In the genomic region with DNA sequence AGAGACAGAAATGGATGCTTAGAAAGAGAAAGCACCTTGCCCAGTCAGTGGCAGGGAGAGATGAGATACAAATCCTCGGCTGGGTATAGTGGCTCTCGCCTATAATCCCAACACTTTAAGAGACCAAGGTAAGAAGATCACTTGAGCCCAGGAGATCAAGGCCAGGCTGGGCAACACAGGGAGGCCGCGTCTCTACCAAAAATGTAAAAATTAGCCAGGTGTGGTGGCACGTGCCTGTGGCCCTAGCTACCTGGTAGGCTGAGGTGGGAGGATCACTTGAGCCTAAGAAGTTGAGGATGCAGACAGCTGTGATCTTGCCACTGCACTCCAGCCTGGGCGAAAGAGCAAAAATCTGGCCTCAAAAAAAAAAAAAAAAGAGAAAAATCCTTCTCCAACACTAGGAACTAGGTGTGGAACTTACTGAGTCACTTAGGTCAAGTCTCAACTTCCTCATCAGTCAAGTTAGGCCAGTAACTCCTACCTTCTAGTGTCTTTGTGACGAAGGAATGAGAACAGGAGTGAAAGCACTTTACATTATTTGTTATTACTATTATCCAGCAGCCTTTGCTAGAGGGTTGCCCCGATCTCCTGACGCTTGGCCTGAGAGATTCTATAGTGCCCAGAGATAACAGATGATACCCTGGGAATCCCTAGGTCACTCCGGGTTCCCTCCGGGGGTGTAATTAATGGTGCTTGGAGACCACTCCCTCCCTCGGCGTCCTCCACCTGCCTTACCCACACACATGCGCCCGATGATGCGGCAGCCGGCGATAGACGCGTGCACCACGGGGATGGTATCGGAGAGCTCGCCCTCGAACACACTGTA, we compare ENCODE assay signal across 1 cellular context.
TF ChIP-seq lines count a peak whose summit lies in the region.

No MANE protein-coding gene starts in this region.

TF ChIP-seq in K562, 482 proteins besides CTCF, POLR2A, EP300 and RAD21:
- TF ChIP-seq ETV6 (IDR thresholded peaks at IDR 0.05; ENCODE audit: borderline replicate concordance in 1 of 2, low read depth in 2 of 2, low read length in 1 of 2) (no peak), ETV6 (CRISPR knock-in tag; IDR thresholded peaks at IDR 0.05; ENCODE audit: borderline replicate concordance) (no peak), SAFB2 (IDR thresholded peaks at IDR 0.05; ENCODE audit: borderline replicate concordance, low read depth, low read length, severe bottlenecking) (no peak), NFATC3 (IDR thresholded peaks at IDR 0.05) (no peak), SP1 (CRISPR knock-in tag; IDR thresholded peaks at IDR 0.05) (no peak), ZNF143 (CRISPR knock-in tag; IDR thresholded peaks at IDR 0.05) (no peak), SAP30 (IDR thresholded peaks at IDR 0.05; ENCODE audit: borderline replicate concordance, insufficient read depth, low read depth, low read length, poor library complexity, severe bottlenecking) (no peak), SIN3A (IDR thresholded peaks at IDR 0.05; ENCODE audit: borderline replicate concordance in 2 of 2, control insufficient read depth in 1 of 2, low read depth in 2 of 2, low read length in 2 of 2) (0 out of 4 replicates have a peak, but pooled peaks of 1 of the 2 experiments have one; percentile 8), MCM3 (IDR thresholded peaks at IDR 0.05) (no peak), ZNF384 (IDR thresholded peaks at IDR 0.05; ENCODE audit: low read depth, low read length) (0 out of 2 replicates have a peak, but pooled peaks have one; percentile 8), CBX3 (IDR thresholded peaks at IDR 0.05; ENCODE audit: borderline replicate concordance in 1 of 2, low read length in 2 of 2) (no peak), KAT7 (CRISPR knock-in tag; IDR thresholded peaks at IDR 0.05; ENCODE audit: borderline replicate concordance) (0 out of 2 replicates have a peak, but pooled peaks have one; percentile 50), STAT5B (CRISPR knock-in tag; IDR thresholded peaks at IDR 0.05) (no peak), ZNF764 (CRISPR knock-in tag; IDR thresholded peaks at IDR 0.05; ENCODE audit: low read depth) (no peak), RFX5 (IDR thresholded peaks at IDR 0.05; ENCODE audit: low read depth, low read length) (no peak), MCM2 (IDR thresholded peaks at IDR 0.05; ENCODE audit: low read depth) (no peak), NR2C2 (CRISPR knock-in tag; IDR thresholded peaks at IDR 0.05) (peak; percentile 74; the same call in 1 of the 2 replicates), NR2C2 (tag; IDR thresholded peaks at IDR 0.05) (no peak), JUND (IDR thresholded peaks at IDR 0.05; ENCODE audit: borderline replicate concordance, low read depth, low read length) (no peak), JUND (tag; IDR thresholded peaks at IDR 0.05; ENCODE audit: borderline replicate concordance, low read depth, low read length) (no peak), E2F3 (CRISPR knock-in tag; IDR thresholded peaks at IDR 0.05) (0 out of 2 replicates have a peak, but pooled peaks have one; percentile 48), ILK (tag; IDR thresholded peaks at IDR 0.05; ENCODE audit: borderline replicate concordance, low read depth) (no peak), ZFP30 (CRISPR knock-in tag; IDR thresholded peaks at IDR 0.05; ENCODE audit: borderline replicate concordance) (no peak), ETS2 (tag; IDR thresholded peaks at IDR 0.05; ENCODE audit: borderline replicate concordance, poor library complexity, severe bottlenecking) (no peak), GABPB1 (CRISPR knock-in tag; IDR thresholded peaks at IDR 0.05) (no peak), CHD1 (IDR thresholded peaks at IDR 0.05; ENCODE audit: low read length) (no peak), NR2C1 (IDR thresholded peaks at IDR 0.05) (no peak), NR2C1 (tag; IDR thresholded peaks at IDR 0.05) (no peak)
- TF ChIP-seq, protein P1, sequence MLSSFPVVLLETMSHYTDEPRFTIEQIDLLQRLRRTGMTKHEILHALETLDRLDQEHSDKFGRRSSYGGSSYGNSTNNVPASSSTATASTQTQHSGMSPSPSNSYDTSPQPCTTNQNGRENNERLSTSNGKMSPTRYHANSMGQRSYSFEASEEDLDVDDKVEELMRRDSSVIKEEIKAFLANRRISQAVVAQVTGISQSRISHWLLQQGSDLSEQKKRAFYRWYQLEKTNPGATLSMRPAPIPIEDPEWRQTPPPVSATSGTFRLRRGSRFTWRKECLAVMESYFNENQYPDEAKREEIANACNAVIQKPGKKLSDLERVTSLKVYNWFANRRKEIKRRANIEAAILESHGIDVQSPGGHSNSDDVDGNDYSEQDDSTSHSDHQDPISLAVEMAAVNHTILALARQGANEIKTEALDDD (IDR thresholded peaks at IDR 0.05), result peak; percentile 71
- TF ChIP-seq, protein P2, sequence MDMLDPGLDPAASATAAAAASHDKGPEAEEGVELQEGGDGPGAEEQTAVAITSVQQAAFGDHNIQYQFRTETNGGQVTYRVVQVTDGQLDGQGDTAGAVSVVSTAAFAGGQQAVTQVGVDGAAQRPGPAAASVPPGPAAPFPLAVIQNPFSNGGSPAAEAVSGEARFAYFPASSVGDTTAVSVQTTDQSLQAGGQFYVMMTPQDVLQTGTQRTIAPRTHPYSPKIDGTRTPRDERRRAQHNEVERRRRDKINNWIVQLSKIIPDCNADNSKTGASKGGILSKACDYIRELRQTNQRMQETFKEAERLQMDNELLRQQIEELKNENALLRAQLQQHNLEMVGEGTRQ (CRISPR knock-in tag; IDR thresholded peaks at IDR 0.05), result no peak
- TF ChIP-seq, protein P3, sequence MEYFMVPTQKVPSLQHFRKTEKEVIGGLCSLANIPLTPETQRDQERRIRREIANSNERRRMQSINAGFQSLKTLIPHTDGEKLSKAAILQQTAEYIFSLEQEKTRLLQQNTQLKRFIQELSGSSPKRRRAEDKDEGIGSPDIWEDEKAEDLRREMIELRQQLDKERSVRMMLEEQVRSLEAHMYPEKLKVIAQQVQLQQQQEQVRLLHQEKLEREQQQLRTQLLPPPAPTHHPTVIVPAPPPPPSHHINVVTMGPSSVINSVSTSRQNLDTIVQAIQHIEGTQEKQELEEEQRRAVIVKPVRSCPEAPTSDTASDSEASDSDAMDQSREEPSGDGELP (CRISPR knock-in tag; IDR thresholded peaks at IDR 0.05; ENCODE audit: borderline replicate concordance), result no peak
- TF ChIP-seq, protein P4, sequence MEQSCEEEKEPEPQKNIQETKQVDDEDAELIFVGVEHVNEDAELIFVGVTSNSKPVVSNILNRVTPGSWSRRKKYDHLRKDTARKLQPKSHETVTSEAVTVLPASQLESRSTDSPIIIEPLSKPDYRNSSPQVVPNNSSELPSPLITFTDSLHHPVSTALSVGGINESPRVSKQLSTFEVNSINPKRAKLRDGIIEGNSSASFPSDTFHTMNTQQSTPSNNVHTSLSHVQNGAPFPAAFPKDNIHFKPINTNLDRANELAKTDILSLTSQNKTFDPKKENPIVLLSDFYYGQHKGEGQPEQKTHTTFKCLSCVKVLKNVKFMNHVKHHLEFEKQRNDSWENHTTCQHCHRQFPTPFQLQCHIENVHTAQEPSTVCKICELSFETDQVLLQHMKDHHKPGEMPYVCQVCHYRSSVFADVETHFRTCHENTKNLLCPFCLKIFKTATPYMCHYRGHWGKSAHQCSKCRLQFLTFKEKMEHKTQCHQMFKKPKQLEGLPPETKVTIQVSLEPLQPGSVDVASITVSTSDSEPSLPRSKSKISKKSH (CRISPR knock-in tag; IDR thresholded peaks at IDR 0.05), result no peak
- TF ChIP-seq, protein P5, sequence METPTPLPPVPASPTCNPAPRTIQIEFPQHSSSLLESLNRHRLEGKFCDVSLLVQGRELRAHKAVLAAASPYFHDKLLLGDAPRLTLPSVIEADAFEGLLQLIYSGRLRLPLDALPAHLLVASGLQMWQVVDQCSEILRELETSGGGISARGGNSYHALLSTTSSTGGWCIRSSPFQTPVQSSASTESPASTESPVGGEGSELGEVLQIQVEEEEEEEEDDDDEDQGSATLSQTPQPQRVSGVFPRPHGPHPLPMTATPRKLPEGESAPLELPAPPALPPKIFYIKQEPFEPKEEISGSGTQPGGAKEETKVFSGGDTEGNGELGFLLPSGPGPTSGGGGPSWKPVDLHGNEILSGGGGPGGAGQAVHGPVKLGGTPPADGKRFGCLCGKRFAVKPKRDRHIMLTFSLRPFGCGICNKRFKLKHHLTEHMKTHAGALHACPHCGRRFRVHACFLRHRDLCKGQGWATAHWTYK (CRISPR knock-in tag; IDR thresholded peaks at IDR 0.05), result no peak
- TF ChIP-seq, protein P6, sequence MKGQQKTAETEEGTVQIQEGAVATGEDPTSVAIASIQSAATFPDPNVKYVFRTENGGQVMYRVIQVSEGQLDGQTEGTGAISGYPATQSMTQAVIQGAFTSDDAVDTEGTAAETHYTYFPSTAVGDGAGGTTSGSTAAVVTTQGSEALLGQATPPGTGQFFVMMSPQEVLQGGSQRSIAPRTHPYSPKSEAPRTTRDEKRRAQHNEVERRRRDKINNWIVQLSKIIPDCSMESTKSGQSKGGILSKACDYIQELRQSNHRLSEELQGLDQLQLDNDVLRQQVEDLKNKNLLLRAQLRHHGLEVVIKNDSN (CRISPR knock-in tag; IDR thresholded peaks at IDR 0.05), result peak; percentile 22; the same call in 1 of the 2 replicates
- TF ChIP-seq, protein P7, sequence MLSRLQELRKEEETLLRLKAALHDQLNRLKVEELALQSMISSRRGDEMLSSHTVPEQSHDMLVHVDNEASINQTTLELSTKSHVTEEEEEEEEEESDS (CRISPR knock-in tag; IDR thresholded peaks at IDR 0.05), result no peak
- TF ChIP-seq, protein P8, sequence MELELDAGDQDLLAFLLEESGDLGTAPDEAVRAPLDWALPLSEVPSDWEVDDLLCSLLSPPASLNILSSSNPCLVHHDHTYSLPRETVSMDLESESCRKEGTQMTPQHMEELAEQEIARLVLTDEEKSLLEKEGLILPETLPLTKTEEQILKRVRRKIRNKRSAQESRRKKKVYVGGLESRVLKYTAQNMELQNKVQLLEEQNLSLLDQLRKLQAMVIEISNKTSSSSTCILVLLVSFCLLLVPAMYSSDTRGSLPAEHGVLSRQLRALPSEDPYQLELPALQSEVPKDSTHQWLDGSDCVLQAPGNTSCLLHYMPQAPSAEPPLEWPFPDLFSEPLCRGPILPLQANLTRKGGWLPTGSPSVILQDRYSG (tag; conservative IDR thresholded peaks at IDR 0.05; ENCODE audit: low read depth), result no peak
- TF ChIP-seq, protein P9, sequence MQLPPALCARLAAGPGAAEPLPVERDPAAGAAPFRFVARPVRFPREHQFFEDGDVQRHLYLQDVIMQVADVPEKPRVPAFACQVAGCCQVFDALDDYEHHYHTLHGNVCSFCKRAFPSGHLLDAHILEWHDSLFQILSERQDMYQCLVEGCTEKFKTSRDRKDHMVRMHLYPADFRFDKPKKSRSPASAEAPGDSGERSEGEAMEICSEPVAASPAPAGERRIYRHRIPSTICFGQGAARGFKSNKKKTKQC (CRISPR knock-in tag; IDR thresholded peaks at IDR 0.05), result no peak
- TF ChIP-seq, protein P10, sequence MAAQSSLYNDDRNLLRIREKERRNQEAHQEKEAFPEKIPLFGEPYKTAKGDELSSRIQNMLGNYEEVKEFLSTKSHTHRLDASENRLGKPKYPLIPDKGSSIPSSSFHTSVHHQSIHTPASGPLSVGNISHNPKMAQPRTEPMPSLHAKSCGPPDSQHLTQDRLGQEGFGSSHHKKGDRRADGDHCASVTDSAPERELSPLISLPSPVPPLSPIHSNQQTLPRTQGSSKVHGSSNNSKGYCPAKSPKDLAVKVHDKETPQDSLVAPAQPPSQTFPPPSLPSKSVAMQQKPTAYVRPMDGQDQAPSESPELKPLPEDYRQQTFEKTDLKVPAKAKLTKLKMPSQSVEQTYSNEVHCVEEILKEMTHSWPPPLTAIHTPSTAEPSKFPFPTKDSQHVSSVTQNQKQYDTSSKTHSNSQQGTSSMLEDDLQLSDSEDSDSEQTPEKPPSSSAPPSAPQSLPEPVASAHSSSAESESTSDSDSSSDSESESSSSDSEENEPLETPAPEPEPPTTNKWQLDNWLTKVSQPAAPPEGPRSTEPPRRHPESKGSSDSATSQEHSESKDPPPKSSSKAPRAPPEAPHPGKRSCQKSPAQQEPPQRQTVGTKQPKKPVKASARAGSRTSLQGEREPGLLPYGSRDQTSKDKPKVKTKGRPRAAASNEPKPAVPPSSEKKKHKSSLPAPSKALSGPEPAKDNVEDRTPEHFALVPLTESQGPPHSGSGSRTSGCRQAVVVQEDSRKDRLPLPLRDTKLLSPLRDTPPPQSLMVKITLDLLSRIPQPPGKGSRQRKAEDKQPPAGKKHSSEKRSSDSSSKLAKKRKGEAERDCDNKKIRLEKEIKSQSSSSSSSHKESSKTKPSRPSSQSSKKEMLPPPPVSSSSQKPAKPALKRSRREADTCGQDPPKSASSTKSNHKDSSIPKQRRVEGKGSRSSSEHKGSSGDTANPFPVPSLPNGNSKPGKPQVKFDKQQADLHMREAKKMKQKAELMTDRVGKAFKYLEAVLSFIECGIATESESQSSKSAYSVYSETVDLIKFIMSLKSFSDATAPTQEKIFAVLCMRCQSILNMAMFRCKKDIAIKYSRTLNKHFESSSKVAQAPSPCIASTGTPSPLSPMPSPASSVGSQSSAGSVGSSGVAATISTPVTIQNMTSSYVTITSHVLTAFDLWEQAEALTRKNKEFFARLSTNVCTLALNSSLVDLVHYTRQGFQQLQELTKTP (IDR thresholded peaks at IDR 0.05; ENCODE audit: low read depth in 1 of 2, partially characterized antibody in 2 of 2), result peak in 1 of 2 experiments; percentile 5
- TF ChIP-seq, protein P11, sequence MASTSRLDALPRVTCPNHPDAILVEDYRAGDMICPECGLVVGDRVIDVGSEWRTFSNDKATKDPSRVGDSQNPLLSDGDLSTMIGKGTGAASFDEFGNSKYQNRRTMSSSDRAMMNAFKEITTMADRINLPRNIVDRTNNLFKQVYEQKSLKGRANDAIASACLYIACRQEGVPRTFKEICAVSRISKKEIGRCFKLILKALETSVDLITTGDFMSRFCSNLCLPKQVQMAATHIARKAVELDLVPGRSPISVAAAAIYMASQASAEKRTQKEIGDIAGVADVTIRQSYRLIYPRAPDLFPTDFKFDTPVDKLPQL (IDR thresholded peaks at IDR 0.05; ENCODE audit: extremely low read depth, insufficient read length), result no peak
